10 cellular contexts compared by ENCODE assay signal in genomic region chr2:66426250-66427064, GRCh38. TPM values are rescaled to one million over a fixed set of nuclear protein-coding genes. Genes with fewer than 3 reads are reported as not detected.
DNase-seq lines count a peak whose midpoint lies in the region; ATAC-seq and TF ChIP-seq lines count a peak whose summit lies in the region.
"Had no signal": no experiment of that assay in that cellular context is flagged by ENCODE, and none has a peak within 500 bp of the region (broad histone marks: within the 10 kb centered on the region; RNA-seq: fewer than 3 reads in every experiment).

No MANE protein-coding gene starts in this region.

- H3K27me3 ChIP-seq in hepatocyte: peaks cover 34% of the 10 kb centered on the region

- POLR2A ChIA-PET in HEK293T (lab: Yijun Ruan, JAX): interaction anchor here (1.9 kb wide), 1 partner anchor 8 kb away, joined by 7 read pairs; the partner anchor contains the start of gene MEIS1

- H4K20me1 ChIP-seq in hepatocyte (ENCODE audit: insufficient read depth, poor library complexity, severe bottlenecking): no peaks in the 10 kb centered on the region

- H3K9me2 ChIP-seq in hepatocyte (replicated peaks; ENCODE audit: insufficient read depth): no peaks in the 10 kb centered on the region

- ATAC-seq in GM18520 (IDR thresholded peaks at IDR 0.05; ENCODE audit: unreplicated experiment): no peak

- no peak for TF ChIP-seq CTCF in WI38 (IDR thresholded peaks at IDR 0.05; ENCODE audit: low read depth, low read length)
- TF ChIP-seq CTCF in hepatocyte (IDR thresholded peaks at IDR 0.05; ENCODE audit: poor library complexity): no peak

- peak; percentile 28 for DNase-seq in DMS53 treated with DMSO at 0.1 percent for 48 hours (lab: John Stamatoyannopoulos, UW; ENCODE audit: unreplicated experiment)
- no peak for DNase-seq in hepatocyte (ENCODE audit: low spot score)
- DNase-seq in retina: peak; percentile 81
- DNase-seq in LoVo (ENCODE audit: low spot score): no peak
- no peak for DNase-seq in HEK293T (ENCODE audit: extremely low spot score)
- DNase-seq in SIG-M5 treated with dmso at 0.1 percent for 504 hours (lab: John Stamatoyannopoulos, UW; ENCODE audit: unreplicated experiment): no peak
- DNase-seq: NCI-H1092; stimulated activated CD4-positive, alpha-beta T cell treated with anti-CD3 and anti-CD28 coated beads, Interleukin-4, amount 100 ng/mL, for 4 hours had no signal

- H3K27ac ChIP-seq in hepatocyte: peak overlapping the region; percentile 2

- H3K9me3 ChIP-seq in hepatocyte (ENCODE audit: low read depth): no peaks in the 10 kb centered on the region

- H3K4me3 ChIP-seq in WI38 (ENCODE audit: low read depth, low read length) (peak overlapping the region; percentile 50), hepatocyte (peak overlapping the region; percentile 28)

- H2AFZ ChIP-seq in hepatocyte: no peak overlapping the region

- no peaks in the 10 kb centered on the region for H3K79me2 ChIP-seq in hepatocyte

- H3K4me1 ChIP-seq in hepatocyte (ENCODE audit: insufficient read depth): peaks cover 4% of the 10 kb centered on the region

- no peaks in the 10 kb centered on the region for H3K36me3 ChIP-seq in hepatocyte (replicated peaks; ENCODE audit: insufficient read depth, low read depth)

- CTCF ChIA-PET in HEK293T (lab: Yijun Ruan, JAX): interaction anchor here (0.6 to 1.0 kb wide), 3 partner anchors 71 to 853 kb away, joined by 3 to 12 read pairs (median 3); no protein-coding TSS in a partner anchor

- 2% methylated on average over 57 of the region's 57 CpGs for WGBS in hepatocyte (ENCODE audit: low lambda C conversion rate, missing lambda C conversion rate)

- peak overlapping the region; percentile 87 for H3K4me2 ChIP-seq in hepatocyte

TF ChIP-seq in HEK293T, 16 proteins besides CTCF, POLR2A, EP300 and RAD21:
- TF ChIP-seq SP1 (IDR thresholded peaks at IDR 0.05): no peak
- TF ChIP-seq ELF4 (IDR thresholded peaks at IDR 0.05): no peak
- TF ChIP-seq CTBP1 (IDR thresholded peaks at IDR 0.05; ENCODE audit: borderline replicate concordance): no peak
- TF ChIP-seq TARDBP (IDR thresholded peaks at IDR 0.05): no peak
- no peak for TF ChIP-seq LEF1 (IDR thresholded peaks at IDR 0.05; ENCODE audit: borderline replicate concordance)
- TF ChIP-seq BHLHE40 (IDR thresholded peaks at IDR 0.05; ENCODE audit: borderline replicate concordance): no peak
- no peak for TF ChIP-seq FOXK2 (IDR thresholded peaks at IDR 0.05)
- TF ChIP-seq ARNT (IDR thresholded peaks at IDR 0.05): no peak
- TF ChIP-seq SUZ12 (IDR thresholded peaks at IDR 0.05): no peak
- TF ChIP-seq PKNOX1 (IDR thresholded peaks at IDR 0.05): no peak
- no peak for TF ChIP-seq HDGF (IDR thresholded peaks at IDR 0.05; ENCODE audit: borderline replicate concordance)

RNA-seq across cellular contexts. Expression of gene MEIS1, which starts 8.5 kb away (rescaled TPM):
- total RNA-seq in hepatocyte: 32.8 and 35.5 TPM in 2 replicates
- 29.6 and 35.3 TPM in 2 replicates for polyA plus RNA-seq in hepatocyte

Comparison
In these comparisons a context has a peak if more than half of its experiments do, and no peak if none do; other contexts are left out.
1. DNase-seq: peak in DMS53 treated with DMSO at 0.1 percent for 48 hours (single experiment) and retina (single experiment); none in hepatocyte (single experiment), LoVo (single experiment), HEK293T (single experiment) and SIG-M5 treated with dmso at 0.1 percent for 504 hours (single experiment).